Comparison of ENCODE assay signal across 24 cellular contexts in the genomic region with DNA sequence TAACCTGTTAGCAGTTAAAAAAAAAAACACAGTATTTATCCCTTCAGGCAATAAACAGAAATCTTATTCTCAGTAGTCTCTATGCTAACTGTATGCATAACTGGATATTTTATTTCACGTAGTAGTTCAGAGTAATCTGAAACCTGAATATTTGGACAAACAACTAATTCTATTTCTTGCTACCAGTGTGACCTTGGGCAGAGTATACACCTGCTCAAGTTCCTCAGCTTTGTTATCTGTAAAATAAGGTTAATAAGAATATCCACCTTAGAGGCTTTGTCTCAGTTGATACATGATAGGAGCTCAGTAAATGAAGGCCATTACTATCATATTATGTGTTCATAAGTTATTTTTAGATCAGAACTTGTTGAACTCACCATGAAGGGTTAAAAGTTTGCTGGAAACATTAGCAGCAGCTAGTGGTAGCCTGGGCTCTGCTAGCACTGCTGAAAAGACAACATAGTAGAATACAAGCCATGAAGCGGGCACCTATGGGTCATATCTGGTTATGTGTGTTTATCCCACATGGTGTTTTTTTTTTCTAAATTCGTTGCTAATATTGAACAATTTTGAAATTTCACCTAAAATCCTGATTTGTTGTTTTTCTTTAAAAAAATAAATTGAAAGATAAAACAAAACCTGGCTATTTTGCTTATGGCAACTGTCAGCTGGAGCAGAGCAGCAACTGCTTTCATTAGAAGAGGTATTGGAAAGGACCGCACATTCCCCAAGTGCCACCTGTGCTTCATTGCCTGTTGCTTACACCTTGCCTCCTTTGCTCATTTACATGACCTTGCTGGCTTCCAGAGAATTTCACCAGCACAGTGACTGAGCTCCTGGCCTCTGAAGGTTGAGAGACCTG.
DNase-seq lines count a peak whose midpoint lies in the region; ATAC-seq and TF ChIP-seq lines count a peak whose summit lies in the region.
"Had no signal": no experiment of that assay in that cellular context is flagged by ENCODE, and none has a peak within 500 bp of the region (broad histone marks: within the 10 kb centered on the region; RNA-seq: fewer than 3 reads in every experiment).

No MANE protein-coding gene starts in this region.

- ATAC-seq in WTC11, result peak; percentile 82
- no peak for ATAC-seq in omental fat pad (ENCODE audit: low FRiP score)
- ATAC-seq in GM21447 (IDR thresholded peaks at IDR 0.05; ENCODE audit: unreplicated experiment), result no peak
- ATAC-seq: HepG2 had no signal

- no peak overlapping the region for H3K14ac ChIP-seq in H9 (ENCODE audit: insufficient read depth, low read length)

- DNase-seq in H9, result peak; percentile 29
- DNase-seq in WTC11 (ENCODE audit: low spot score), result peak; percentile 16
- DNase-seq in left ventricle myocardium inferior, result no peak
- DNase-seq in myocyte (ENCODE audit: low read depth), result peak; percentile 21
- no peak for DNase-seq in omental fat pad (ENCODE audit: low spot score)
- no peak for DNase-seq in putamen (ENCODE audit: low spot score)
- no peak for DNase-seq in AG08395 (ENCODE audit: low spot score)
- DNase-seq: CD4-positive, CD25-positive, alpha-beta regulatory T cell; COR-L47; DMS79 treated with DMSO at 0.1 percent for 48 hours; GOT3; KBM-7; MM.1S; NCI-H1048; NCI-H1417 treated with DMSO at 0.1 percent for 48 hours; NCI-H187 treated with DMSO at 0.1 percent for 48 hours; NCI-H2107; NCI-H2227 treated with DMSO at 0.1 percent for 48 hours; NCI-H510A; NCI-H748 treated with DMSO at 0.1 percent for 48 hours had no signal

- POLR2A ChIA-PET in WTC11 (lab: Charles Lee), result no interaction called here

- WGBS in H9 (ENCODE audit: extremely low coverage, insufficient read length, low lambda C conversion rate), result no CpG with 5 or more reads among the region's 4 CpGs

- CTCF ChIA-PET in WTC11 (lab: Charles Lee), result interaction anchor here (1.1 to 2.3 kb wide), 3 partner anchors 8 to 206 kb away, joined by 3 to 14 read pairs (median 11); no protein-coding TSS in a partner anchor

- TF ChIP-seq CTCF in H9 (conservative IDR thresholded peaks at IDR 0.05) (no peak), WTC11 (IDR thresholded peaks at IDR 0.05) (no peak), left ventricle myocardium inferior (IDR thresholded peaks at IDR 0.05; ENCODE audit: borderline replicate concordance) (no peak), omental fat pad (IDR thresholded peaks at IDR 0.05) (no peak)

- H2BK15ac ChIP-seq in H9 (ENCODE audit: low read depth, low read length), result no peak overlapping the region

- no peak overlapping the region for H2AK5ac ChIP-seq in H9 (ENCODE audit: insufficient read length, low read length)

- H4K8ac ChIP-seq in H9 (replicated peaks; ENCODE audit: insufficient read length, low read depth, low read length), result no peak overlapping the region

- no peak overlapping the region for H3K56ac ChIP-seq in H9 (ENCODE audit: insufficient read length, low read depth, low read length)

- H3K18ac ChIP-seq in H9 (ENCODE audit: insufficient read length, low read depth, low read length), result no peak overlapping the region

- H2BK20ac ChIP-seq in H9 (ENCODE audit: low read depth, low read length, poor library complexity, severe bottlenecking), result no peak overlapping the region

- intact Hi-C loops in left ventricle myocardium inferior (cut with micrococcal nuclease), result no loop called here

- no peaks in the 10 kb centered on the region for H3K36me3 ChIP-seq in left ventricle myocardium inferior

- no peak overlapping the region for H2BK12ac ChIP-seq in H9 (ENCODE audit: insufficient read length, low read depth, low read length)

- H3T11ph ChIP-seq in H9 (ENCODE audit: low read length), result no peak overlapping the region

- peaks cover 10 to 11% of the 10 kb centered on the region in 2 experiments for H3K4me1 Mint-ChIP-seq in H9
- H3K4me1 Mint-ChIP-seq in WTC11, result peaks cover 11% of the 10 kb centered on the region
- H3K4me1 Mint-ChIP-seq: CD4-positive, CD25-positive, alpha-beta regulatory T cell had no signal

- H3K27ac Mint-ChIP-seq in H9 (no peak overlapping the region), WTC11 (no peak overlapping the region)

- no peak overlapping the region for H2AFZ ChIP-seq in H9 (ENCODE audit: low read length)

- no peak overlapping the region for H3K4me3 ChIP-seq in left ventricle myocardium inferior

- H3K79me1 ChIP-seq in H9 (ENCODE audit: insufficient read depth, low read depth, low read length, poor library complexity, severe bottlenecking), result no peaks in the 10 kb centered on the region

- H3K9me3 ChIP-seq in H9 (ENCODE audit: control insufficient read depth, low read depth, low read length), result no peaks in the 10 kb centered on the region
- H3K9me3 ChIP-seq in left ventricle myocardium inferior (replicated peaks), result no peaks in the 10 kb centered on the region

- H3K27ac ChIP-seq in H9 (ENCODE audit: insufficient read length, low read depth, low read length) (no peak overlapping the region), left ventricle myocardium inferior (replicated peaks) (peak overlapping the region; percentile 18)
- H3K27ac ChIP-seq: HL-60, RWPE1 had no signal

- H3K4me2 ChIP-seq in H9 (ENCODE audit: insufficient read depth, insufficient read length, low read length), result no peak overlapping the region

- no peak overlapping the region for H4K91ac ChIP-seq in H9 (ENCODE audit: insufficient read length, low read depth, low read length)

- no peaks in the 10 kb centered on the region for H4K20me1 ChIP-seq in H9 (ENCODE audit: control insufficient read depth, insufficient read depth, insufficient read length)

- no peak overlapping the region for H4K5ac ChIP-seq in H9 (ENCODE audit: insufficient read length, low read depth, low read length)

- H3K23me2 ChIP-seq in H9 (ENCODE audit: insufficient read length, low read depth, low read length, poor library complexity, severe bottlenecking), result no peaks in the 10 kb centered on the region

- no peak overlapping the region for H3K9ac ChIP-seq in H9 (ENCODE audit: extremely low read depth, insufficient read length, low read length)

- H3K9me3 Mint-ChIP-seq in H9 (no peaks in the 10 kb centered on the region), WTC11 (no peaks in the 10 kb centered on the region)
- H3K9me3 Mint-ChIP-seq: CD4-positive, CD25-positive, alpha-beta regulatory T cell had no signal

- no peak overlapping the region for H3K4me3 Mint-ChIP-seq in H9
- no peak overlapping the region for H3K4me3 Mint-ChIP-seq in WTC11
- H3K4me3 Mint-ChIP-seq: CD4-positive, CD25-positive, alpha-beta regulatory T cell had no signal

- no peak overlapping the region for H2BK5ac ChIP-seq in H9 (ENCODE audit: insufficient read length, low read length)

- H3K4ac ChIP-seq in H9 (ENCODE audit: low read depth, low read length), result no peak overlapping the region

- no peak overlapping the region for H2BK120ac ChIP-seq in H9 (ENCODE audit: low read depth, low read length, poor library complexity, severe bottlenecking)

- H3K27me3 Mint-ChIP-seq in H9 (ENCODE audit: low read depth) (no peaks in the 10 kb centered on the region), WTC11 (ENCODE audit: low read depth) (no peaks in the 10 kb centered on the region)
- H3K27me3 Mint-ChIP-seq: CD4-positive, CD25-positive, alpha-beta regulatory T cell had no signal

- H3K4me1 ChIP-seq in H9 (ENCODE audit: insufficient read depth, low read length) (peaks cover 4% of the 10 kb centered on the region; the same call in 1 of the 2 replicates), left ventricle myocardium inferior (peaks cover 24% of the 10 kb centered on the region)

- H3K27me3 ChIP-seq in H9 (ENCODE audit: insufficient read depth, low read length) (no peaks in the 10 kb centered on the region), left ventricle myocardium inferior (ENCODE audit: low read depth) (no peaks in the 10 kb centered on the region)

- H3K36me3 Mint-ChIP-seq in H9 (ENCODE audit: insufficient read depth in 1 of 3, low read depth in 3 of 3), result no peaks in the 10 kb centered on the region; a peak in 1 of 7 replicates
- no peaks in the 10 kb centered on the region for H3K36me3 Mint-ChIP-seq in WTC11
- H3K36me3 Mint-ChIP-seq: CD4-positive, CD25-positive, alpha-beta regulatory T cell had no signal

- no peak overlapping the region for H3K23ac ChIP-seq in H9 (ENCODE audit: insufficient read length, low read depth, low read length)

- H3K79me2 ChIP-seq in H9 (ENCODE audit: insufficient read depth, low read length), result no peaks in the 10 kb centered on the region

TF ChIP-seq in WTC11, 78 proteins besides CTCF, POLR2A, EP300 and RAD21:
- TF ChIP-seq OVOL2 (CRISPR knock-in tag; IDR thresholded peaks at IDR 0.05; ENCODE audit: borderline replicate concordance), result no peak

Comparison
In these comparisons a context has a peak if more than half of its experiments do, and no peak if none do; other contexts are left out.
1. DNase-seq: peak in H9 (single experiment), WTC11 (single experiment) and myocyte (single experiment); none in left ventricle myocardium inferior (single experiment), omental fat pad (single experiment), putamen (single experiment) and AG08395 (single experiment).